ENCODE assay signal across 1 cellular context in the genomic region with DNA sequence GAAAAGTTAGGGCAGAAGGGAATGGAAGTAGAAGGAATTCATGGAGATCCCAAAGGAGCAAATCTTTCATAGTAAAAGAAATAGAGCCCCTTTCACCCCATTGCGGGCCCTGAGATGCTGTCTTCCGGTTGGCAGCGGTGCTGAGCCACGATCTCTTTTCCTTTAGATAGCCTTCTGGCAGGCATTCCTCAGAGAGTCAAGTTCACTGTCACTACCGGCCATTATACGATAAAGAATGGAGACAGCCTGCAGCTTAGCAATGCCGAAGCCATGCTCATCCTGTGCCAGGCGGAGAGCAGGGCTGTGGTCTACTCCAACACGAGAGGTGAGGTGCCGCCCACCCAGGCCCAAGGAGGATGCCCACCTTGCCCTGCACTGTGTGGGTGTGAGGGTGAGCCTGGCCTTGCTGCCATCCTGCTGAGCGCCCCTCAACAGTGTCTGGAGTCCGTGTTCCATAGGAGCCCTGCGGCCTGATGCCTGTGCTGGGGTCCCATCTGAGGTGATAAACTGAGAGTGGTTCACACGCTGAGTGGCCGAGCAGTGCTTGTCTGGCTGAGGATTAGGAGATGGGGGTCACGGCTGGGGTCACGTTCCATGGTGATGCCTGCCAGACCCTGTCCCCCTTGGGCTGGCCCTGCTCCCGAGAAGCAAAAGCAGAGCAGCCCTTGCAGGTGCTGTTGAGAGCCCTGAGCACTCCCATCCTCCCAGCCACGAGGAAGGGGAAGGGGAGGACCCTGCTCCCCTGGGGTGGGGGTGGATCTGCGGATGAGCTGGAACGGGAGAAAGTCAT.
TF ChIP-seq lines count a peak whose summit lies in the region.

No MANE protein-coding gene starts in this region.

TF ChIP-seq in WTC11, 78 proteins besides CTCF, POLR2A, EP300 and RAD21 (continued from another document):
- no peak for TF ChIP-seq ZBTB43 (CRISPR knock-in tag; IDR thresholded peaks at IDR 0.05)
- no peak for TF ChIP-seq E2F1 (CRISPR knock-in tag; IDR thresholded peaks at IDR 0.05)
- TF ChIP-seq, protein P1, sequence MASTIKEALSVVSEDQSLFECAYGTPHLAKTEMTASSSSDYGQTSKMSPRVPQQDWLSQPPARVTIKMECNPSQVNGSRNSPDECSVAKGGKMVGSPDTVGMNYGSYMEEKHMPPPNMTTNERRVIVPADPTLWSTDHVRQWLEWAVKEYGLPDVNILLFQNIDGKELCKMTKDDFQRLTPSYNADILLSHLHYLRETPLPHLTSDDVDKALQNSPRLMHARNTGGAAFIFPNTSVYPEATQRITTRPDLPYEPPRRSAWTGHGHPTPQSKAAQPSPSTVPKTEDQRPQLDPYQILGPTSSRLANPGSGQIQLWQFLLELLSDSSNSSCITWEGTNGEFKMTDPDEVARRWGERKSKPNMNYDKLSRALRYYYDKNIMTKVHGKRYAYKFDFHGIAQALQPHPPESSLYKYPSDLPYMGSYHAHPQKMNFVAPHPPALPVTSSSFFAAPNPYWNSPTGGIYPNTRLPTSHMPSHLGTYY (CRISPR knock-in tag; IDR thresholded peaks at IDR 0.05): no peak
- TF ChIP-seq TEAD1 (CRISPR knock-in tag; IDR thresholded peaks at IDR 0.05): no peak
- no peak for TF ChIP-seq JUN (CRISPR knock-in tag; IDR thresholded peaks at IDR 0.05)
